ENCODE assay signal across 33 cellular contexts in genomic region chr10:70503776-70504175, GRCh38. TPM values are rescaled to one million over a fixed set of nuclear protein-coding genes. Genes with fewer than 3 reads are reported as not detected.
DNase-seq lines count a peak whose midpoint lies in the region; ATAC-seq, FAIRE-seq and TF ChIP-seq lines count a peak whose summit lies in the region.
"Had no signal": no experiment of that assay in that cellular context is flagged by ENCODE, and none has a peak within 500 bp of the region (broad histone marks: within the 10 kb centered on the region; RNA-seq: fewer than 3 reads in every experiment).

No MANE protein-coding gene starts in this region.

- POLR2A ChIA-PET in HepG2 (lab: Yijun Ruan, JAX) = no interaction called here

- no peak for DNase-seq in HepG2 (ENCODE audit: low spot score)
- DNase-seq in right lobe of liver = no peak
- DNase-seq in SJCRH30 = no peak
- peak; percentile 42 for DNase-seq in dermis blood vessel endothelial cell
- no peak for DNase-seq in NCI-H446 (lab: John Stamatoyannopoulos, UW)
- no peak for DNase-seq in hippocampal formation (lab: John Stamatoyannopoulos, UW)
- DNase-seq in amygdala (lab: John Stamatoyannopoulos, UW) = no peak
- DNase-seq: activated CD4-positive, alpha-beta T cell treated with anti-CD3 and anti-CD28 coated beads for 48 hours; activated CD8-positive, alpha-beta memory T cell treated with anti-CD3 and anti-CD28 coated beads for 24 hours; activated effector memory CD4-positive, alpha-beta T cell treated with Interleukin-2 at 50 U/mL for 16 hours; anterior cingulate cortex; CD8-positive, alpha-beta T cell; EL; endodermal cell; heart left ventricle; lower lobe of right lung; midbrain; naive B cell; NCI-H1694 treated with DMSO at 0.1 percent for 48 hours; NCI-H2227 treated with DMSO at 0.1 percent for 48 hours; nucleus accumbens; sigmoid colon; stimulated activated CD4-positive, alpha-beta T cell treated with anti-CD3 and anti-CD28 coated beads, Interleukin-4, amount 100 ng/mL, for 24 hours; thyroid gland had no signal

- no peaks in the 10 kb centered on the region for H4K20me1 ChIP-seq in HepG2 (ENCODE audit: insufficient read depth, low read length)

- H3K27ac ChIP-seq in HepG2 (ENCODE audit: extremely low read length, insufficient read depth, low read length) (no peak overlapping the region), right lobe of liver (no peak overlapping the region), SJCRH30 (peak overlapping the region; percentile 74; the same call in 1 of the 2 replicates)
- H3K27ac ChIP-seq: cardiac muscle cell, heart left ventricle, lower lobe of right lung, prostate gland, thyroid gland had no signal

- WGBS in HepG2 (ENCODE audit: low lambda C conversion rate) = 8% methylated on average over 7 of the region's 7 CpGs
- WGBS in right lobe of liver (ENCODE audit: insufficient coverage, low coverage, low lambda C conversion rate, missing lambda C conversion rate) = 63% methylated on average over 7 of the region's 7 CpGs

- TF ChIP-seq POLR2A in HepG2 (IDR thresholded peaks at IDR 0.05; ENCODE audit: insufficient read depth in 1 of 2, low read depth in 2 of 2, low read length in 2 of 2) (no peak), right lobe of liver (IDR thresholded peaks at IDR 0.05) (no peak)

- in situ Hi-C loops in HepG2 (cut with HindIII; ENCODE audit: extremely low pct_ligation_motif_present, low pct_unique_long_range_greater_than_20kb) = no loop called here

- H3K36me3 ChIP-seq in HepG2 (replicated peaks in 1 of 2; ENCODE audit: control insufficient read depth in 1 of 2, insufficient read depth in 2 of 2, low read length in 2 of 2) (no peaks in the 10 kb centered on the region), right lobe of liver (no peaks in the 10 kb centered on the region), SJCRH30 (no peaks in the 10 kb centered on the region)
- H3K36me3 ChIP-seq: cardiac muscle cell, heart left ventricle, lower lobe of right lung, prostate gland, sigmoid colon, thyroid gland had no signal

- CTCF ChIA-PET in HepG2 (lab: Yijun Ruan, JAX; ENCODE audit: low intra/inter-chr PET ratio, low total read pairs) = no interaction called here

- peaks cover 30% of the 10 kb centered on the region for H3K4me1 ChIP-seq in HepG2 (ENCODE audit: insufficient read depth, low read length)
- H3K4me1 ChIP-seq in right lobe of liver = peaks cover 0 to 4% (median 0%) of the 10 kb centered on the region in 4 donors
- peaks cover 18% of the 10 kb centered on the region for H3K4me1 ChIP-seq in SJCRH30
- H3K4me1 ChIP-seq: prostate gland had no signal

- ATAC-seq in HepG2 (no peak), right lobe of liver (no peak), HG03175 (IDR thresholded peaks at IDR 0.05; ENCODE audit: unreplicated experiment) (no peak)
- ATAC-seq: activated naive CD4-positive, alpha-beta T cell treated with anti-CD3 and anti-CD28 coated beads, Interleukin-2, amount 50 U/mL, for 72 hours; CD8-positive, alpha-beta T cell; esophagus mucosa; GM12878; HCT116; heart left ventricle; lower lobe of right lung; Panc1 had no signal

- no peak overlapping the region for H3K4me2 ChIP-seq in HepG2 (ENCODE audit: low read depth, low read length)

- intact Hi-C loops in HepG2 (cut with micrococcal nuclease; ENCODE audit: unreplicated experiment) (no loop called here), right lobe of liver (cut with DNase I) (no loop called here)

- H3K4me3 ChIP-seq in HepG2 (replicated peaks in 1 of 3; ENCODE audit: insufficient read depth in 1 of 3, low read depth in 2 of 3, low read length in 3 of 3) = no peak overlapping the region
- no peak overlapping the region for H3K4me3 ChIP-seq in right lobe of liver
- H3K4me3 ChIP-seq in SJCRH30 = no peak overlapping the region
- H3K4me3 ChIP-seq: cardiac muscle cell, GM12878, heart left ventricle, lower lobe of right lung, prostate gland, sigmoid colon, thyroid gland had no signal

- no peak overlapping the region for H3K9ac ChIP-seq in HepG2 (ENCODE audit: insufficient read depth, low read depth, low read length)

- no peak for TF ChIP-seq CTCF in HepG2 (CRISPR knock-in tag; IDR thresholded peaks at IDR 0.05)
- TF ChIP-seq CTCF in right lobe of liver (IDR thresholded peaks at IDR 0.05) = no peak

- no peak for FAIRE-seq in HepG2 (lab: Jason Lieb, UNC)
- FAIRE-seq: GM12878 had no signal

- no peak overlapping the region for H2AFZ ChIP-seq in HepG2 (ENCODE audit: low read length)

- H3K27me3 ChIP-seq in HepG2 (ENCODE audit: control insufficient read depth in 1 of 2, insufficient read depth in 2 of 2, low read length in 2 of 2) = peaks cover 0 to 5% of the 10 kb centered on the region in 2 experiments; a peak in 1 of 5 replicates
- no peaks in the 10 kb centered on the region for H3K27me3 ChIP-seq in right lobe of liver
- H3K27me3 ChIP-seq in SJCRH30 = no peaks in the 10 kb centered on the region
- H3K27me3 ChIP-seq: cardiac muscle cell, heart left ventricle, sigmoid colon, thyroid gland had no signal

- TF ChIP-seq RAD21 in HepG2 (CRISPR knock-in tag; IDR thresholded peaks at IDR 0.05) = no peak

- no peaks in the 10 kb centered on the region for H3K79me2 ChIP-seq in HepG2 (ENCODE audit: insufficient read depth, low read length)

- TF ChIP-seq EP300 in HepG2 (IDR thresholded peaks at IDR 0.05; ENCODE audit: low read depth in 2 of 2, low read length in 2 of 2) (no peak), HepG2 (CRISPR knock-in tag; IDR thresholded peaks at IDR 0.05; ENCODE audit: borderline replicate concordance) (no peak)

- H3K9me3 ChIP-seq in HepG2 (ENCODE audit: low read length) (no peaks in the 10 kb centered on the region), right lobe of liver (no peaks in the 10 kb centered on the region), SJCRH30 (replicated peaks) (no peaks in the 10 kb centered on the region)
- H3K9me3 ChIP-seq: heart left ventricle, lower lobe of right lung, prostate gland, sigmoid colon, thyroid gland had no signal

- BruUV-seq in HepG2 (replicated peaks; lab: Mats Ljungman, UMichigan) = no TSS peak

TF ChIP-seq in HepG2, 621 proteins besides CTCF, POLR2A, EP300 and RAD21:
- TF ChIP-seq SP5 (CRISPR knock-in tag; IDR thresholded peaks at IDR 0.05; ENCODE audit: borderline replicate concordance, low read depth) (no peak), TCF7 (IDR thresholded peaks at IDR 0.05; ENCODE audit: low read depth) (0 out of 2 replicates have a peak, but pooled peaks have one; percentile 21)

RNA-seq across cellular contexts. Expression of gene PALD1, which starts 25.2 kb away (rescaled TPM):
- 0.06 and 0.07 TPM in 2 replicates for total RNA-seq in HepG2 (2016; rRNA removed; fragmentation: Illumina TruSeq; extraction: Trizol)
- total RNA-seq in HepG2 (2016; cell fraction: cytosol; rRNA removed; fragmentation: Illumina TruSeq; extraction: Trizol; ENCODE audit: low read depth) = not detected in 2 replicates
- 0.04 TPM in 1 of 2 replicates, not detected in the other for total RNA-seq in HepG2 (2016; cell fraction: insoluble cytoplasmic fraction; rRNA removed; fragmentation: Illumina TruSeq; extraction: Trizol)
- 0.03 TPM in 2 replicates for total RNA-seq in HepG2 (2016; cell fraction: membrane; rRNA removed; fragmentation: Illumina TruSeq; extraction: Trizol)
- total RNA-seq in HepG2 (2016; cell fraction: nucleus; rRNA removed; fragmentation: Illumina TruSeq; extraction: Trizol) = not detected in 2 replicates
- 0.08 and 0.09 TPM in 2 replicates for polyA plus RNA-seq in HepG2 (2011; rRNA removed)
- polyA plus RNA-seq in HepG2 (2011; cell fraction: cytosol; rRNA removed) = 0.08 TPM in 2 replicates
- polyA plus RNA-seq in HepG2 (2011; cell fraction: nucleus; rRNA removed) = 0.43 and 0.50 TPM in 2 replicates
- 0.11 TPM in 1 of 2 replicates, not detected in the other for polyA plus RNA-seq in HepG2 (2012)
- polyA plus RNA-seq in HepG2 (2016; cell fraction: cytosol; fragmentation: Illumina TruSeq; extraction: Trizol; ENCODE audit: low read depth) = not detected in 2 replicates
- polyA plus RNA-seq in HepG2 (2016; cell fraction: insoluble cytoplasmic fraction; fragmentation: Illumina TruSeq; extraction: Trizol; ENCODE audit: low read depth) = not detected in 2 replicates
- polyA plus RNA-seq in HepG2 (2016; cell fraction: membrane; fragmentation: Illumina TruSeq; extraction: Trizol; ENCODE audit: low read depth) = not detected in 2 replicates
- polyA plus RNA-seq in HepG2 (2016; cell fraction: nucleus; fragmentation: Illumina TruSeq; extraction: Trizol; ENCODE audit: insufficient read depth, low read depth) = not detected in 2 replicates
- polyA minus RNA-seq in HepG2 (2011; rRNA and poly(A)+ RNA removed; ENCODE audit: low replicate concordance) = 0.05 and 0.52 TPM in 2 replicates
- polyA minus RNA-seq in HepG2 (2011; cell fraction: cytosol; rRNA and poly(A)+ RNA removed) = not detected in 2 replicates
- 0.12 TPM in 1 of 2 replicates, not detected in the other for polyA minus RNA-seq in HepG2 (2011; cell fraction: nucleus; rRNA and poly(A)+ RNA removed)
- 1 to 10 TPM in 4 of 6 experiments, under 1 TPM in 2; 0.81 to 2.9 (median 1.3) TPM for total RNA-seq in right lobe of liver
- total RNA-seq in SJCRH30 (2014; rRNA removed; shearing (Covaris generic)) = 12.5 and 12.8 TPM in 2 replicates
- total RNA-seq in dermis blood vessel endothelial cell = 248 and 276 TPM in 2 replicates
- total RNA-seq: fibroblast of villous mesenchyme had no signal

Comparison
In these comparisons a context has a peak if more than half of its experiments do, and no peak if none do; other contexts are left out.
1. RNA of gene PALD1, which starts 25.2 kb away (total RNA-seq): 248 to 276 TPM in dermis blood vessel endothelial cell; 12.5 to 12.8 TPM in SJCRH30, 0.81 to 2.9 TPM in right lobe of liver and 0.03 to 0.07 TPM in HepG2; every median in the first group is over 10 times any median in the second.